ENCODE assay signal across 8 cellular contexts in the genomic region with DNA sequence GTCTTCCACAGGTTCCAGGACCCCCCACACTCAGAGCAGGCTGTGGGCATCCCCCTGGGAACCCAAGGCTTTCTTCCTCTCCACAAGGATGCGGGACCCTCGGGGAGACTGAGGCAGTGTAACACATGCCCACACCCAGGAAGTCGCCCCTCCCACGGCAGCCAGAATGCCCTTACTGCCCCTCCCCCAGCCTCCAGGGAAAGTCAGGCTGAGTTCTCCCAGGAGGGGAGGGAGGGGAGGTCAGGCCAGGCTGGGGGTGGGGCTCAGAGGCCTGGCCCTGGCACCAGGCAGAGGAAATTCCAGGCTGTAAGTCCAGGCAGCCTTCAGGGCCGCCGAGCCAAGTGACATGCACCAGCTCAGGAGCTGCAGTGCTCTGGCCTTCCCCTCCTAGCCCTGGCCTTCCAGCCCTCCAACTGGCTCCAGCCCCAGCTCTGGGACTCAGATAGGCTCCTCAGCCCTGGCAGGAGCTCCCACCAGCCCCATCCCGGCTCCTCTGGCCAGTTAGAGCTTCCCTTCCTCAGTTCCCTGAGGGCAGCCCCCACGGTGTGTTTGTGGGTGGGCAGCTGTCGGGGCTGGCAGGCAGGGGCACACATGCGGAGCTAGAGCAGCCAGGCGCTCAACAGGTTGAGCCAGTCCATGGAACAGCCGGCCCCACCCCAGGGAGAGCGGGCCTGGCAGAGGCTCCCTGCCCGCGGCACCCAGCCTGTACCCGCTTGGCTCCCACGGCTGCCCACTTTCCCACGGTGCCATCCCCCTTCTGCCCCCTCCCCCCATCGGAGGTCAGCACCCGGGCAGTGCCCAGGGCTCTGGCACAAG. TPM values are rescaled to one million over a fixed set of nuclear protein-coding genes. Genes with fewer than 3 reads are reported as not detected.
DNase-seq lines count a peak whose midpoint lies in the region; ATAC-seq and TF ChIP-seq lines count a peak whose summit lies in the region.

No MANE protein-coding gene starts in this region.

- peaks cover 35% of the 10 kb centered on the region for H3K36me3 Mint-ChIP-seq in T-cell
- no peaks in the 10 kb centered on the region for H3K36me3 Mint-ChIP-seq in natural killer cell

- H3K4me1 Mint-ChIP-seq in T-cell = peaks cover 51 to 67% (median 63%) of the 10 kb centered on the region in 3 donors
- H3K4me1 Mint-ChIP-seq in natural killer cell = peaks cover 66 to 81% of the 10 kb centered on the region in 2 donors

- no peak for TF ChIP-seq CTCF in natural killer cell (IDR thresholded peaks at IDR 0.05)

- DNase-seq in H4 (ENCODE audit: low spot score) (peak; percentile 83), T-cell (peak in 1 of 34 experiments; percentile 9), fibroblast of gingiva (ENCODE audit: low read depth) (peak; percentile 93), natural killer cell (no peak), SK-N-DZ (ENCODE audit: low spot score) (no peak), Kasumi-1 (lab: John Stamatoyannopoulos, UW) (no peak)

- H3K27ac Mint-ChIP-seq in T-cell = peak overlapping the region; percentile 96
- H3K27ac Mint-ChIP-seq in natural killer cell = peak overlapping the region; percentile 95 to 96

- CTCF ChIA-PET in T-cell (lab: Charles Lee) = interaction anchor here (0.6 to 2.4 kb wide), 6 partner anchors 9 to 134 kb away, joined by 3 to 14 read pairs (median 6); a partner anchor contains a TSS

- POLR2A ChIA-PET in T-cell (lab: Charles Lee) = interaction anchor here (0.6 to 1.5 kb wide), 4 partner anchors 8 to 88 kb away, joined by 4 to 11 read pairs (median 4); no protein-coding TSS in a partner anchor

- ATAC-seq in T-cell (replicated peaks in 1 of 4) (no peak), natural killer cell (no peak), HG03025 (IDR thresholded peaks at IDR 0.05; ENCODE audit: low FRiP score, unreplicated experiment) (no peak), HG03342 (IDR thresholded peaks at IDR 0.05; ENCODE audit: unreplicated experiment) (no peak)

- H3K27me3 Mint-ChIP-seq in T-cell (no peaks in the 10 kb centered on the region), natural killer cell (ENCODE audit: low read depth in 2 of 2) (peaks cover 0 to 3% of the 10 kb centered on the region in 2 donors)

- intact Hi-C loops in natural killer cell (cut with micrococcal nuclease) = no loop called here

- H3K4me3 Mint-ChIP-seq in T-cell (peak overlapping the region; percentile 93 to 96 (median 96)), natural killer cell (peak overlapping the region; percentile 91)

- H3K9me3 Mint-ChIP-seq in T-cell (no peaks in the 10 kb centered on the region), natural killer cell (no peaks in the 10 kb centered on the region)

RNA-seq across cellular contexts. Expression of a gene that starts 3.6 kb away (rescaled TPM):
- 3.3 and 7.5 TPM in 2 replicates for total RNA-seq in H4 (2014; rRNA removed; shearing (Covaris generic))
- 100 to 1,000 TPM; 229 to 331 (median 308) TPM for total RNA-seq in T-cell
- 100 to 1,000 TPM; 221 to 255 (median 234) TPM for total RNA-seq in natural killer cell
- polyA plus RNA-seq in SK-N-DZ (2014; cell fraction: cytosol; rRNA removed) = 1.3 and 2.8 TPM in 2 replicates
- polyA plus RNA-seq in SK-N-DZ (2014; cell fraction: nucleus; rRNA removed) = 1.1 and 1.7 TPM in 2 replicates

RNA-seq across cellular contexts. Expression of a gene that starts 34.0 kb away (rescaled TPM):
- not detected in 2 replicates for total RNA-seq in H4 (2014; rRNA removed; shearing (Covaris generic))
- under 1 TPM in 1 of 5 donors, not detected in 4; 0.32 TPM for total RNA-seq in T-cell
- total RNA-seq in natural killer cell = under 1 TPM in 2 of 3 donors, not detected in 1; 0.40 to 0.41 TPM
- polyA plus RNA-seq in SK-N-DZ (2014; cell fraction: cytosol; rRNA removed) = not detected in 2 replicates
- polyA plus RNA-seq in SK-N-DZ (2014; cell fraction: nucleus; rRNA removed) = not detected in 2 replicates

RNA-seq across cellular contexts. Expression of a gene that starts 38.4 kb away (rescaled TPM):
- total RNA-seq in H4 (2014; rRNA removed; shearing (Covaris generic)) = not detected in 2 replicates
- total RNA-seq in T-cell (10 to 100 TPM in 1 of 5 donors, 1 to 10 TPM in 4; 4.7 to 10.6 (median 6.3) TPM), natural killer cell (1 to 10 TPM in 1 of 3 donors, under 1 TPM in 2; 0.56 to 1.3 (median 0.86) TPM)
- not detected in 2 replicates for polyA plus RNA-seq in SK-N-DZ (2014; cell fraction: cytosol; rRNA removed)
- not detected in 2 replicates for polyA plus RNA-seq in SK-N-DZ (2014; cell fraction: nucleus; rRNA removed)

RNA-seq across cellular contexts. Expression of a gene that starts 49.4 kb away (rescaled TPM):
- total RNA-seq in H4 (2014; rRNA removed; shearing (Covaris generic)) = not detected in 2 replicates
- total RNA-seq in T-cell = not detected
- not detected for total RNA-seq in natural killer cell
- not detected in 2 replicates for polyA plus RNA-seq in SK-N-DZ (2014; cell fraction: cytosol; rRNA removed)
- polyA plus RNA-seq in SK-N-DZ (2014; cell fraction: nucleus; rRNA removed) = not detected in 2 replicates

Comparison
In these comparisons a context has a peak if more than half of its experiments do, and no peak if none do; other contexts are left out.
1. DNase-seq: peak in H4 (single experiment) and fibroblast of gingiva (single experiment); none in natural killer cell (single experiment), SK-N-DZ (single experiment) and Kasumi-1 (0 of 2).
2. RNA of a gene that starts 3.6 kb away (total RNA-seq): 229 to 331 TPM in T-cell and 221 to 255 TPM in natural killer cell; 3.3 to 7.5 TPM in H4; every median in the first group is over 10 times any median in the second.